Comparison of ENCODE assay signal across 8 cellular contexts in genomic region chr6:89145962-89146747, GRCh38. TPM values are rescaled to one million over a fixed set of nuclear protein-coding genes. Genes with fewer than 3 reads are reported as not detected.
DNase-seq lines count a peak whose midpoint lies in the region; ATAC-seq and TF ChIP-seq lines count a peak whose summit lies in the region.

Gene PM20D2, plus strand, starts transcription at chr6:89146055. Its CDS starts 90 bp downstream, at chr6:89146145.

- no peak within 1 kb of the TSS for H3K27ac ChIP-seq in AG04450 (ENCODE audit: low read depth, low read length)
- H3K27ac ChIP-seq in duodenal mucosa (ENCODE audit: low read depth, low read length) = peak within 1 kb of the TSS; percentile 68

- peak; percentile 37 for ATAC-seq in GM18858 (IDR thresholded peaks at IDR 0.05; ENCODE audit: unreplicated experiment)
- ATAC-seq in HG03045 (IDR thresholded peaks at IDR 0.05; ENCODE audit: unreplicated experiment) = peak; percentile 79

- H3K27me3 ChIP-seq in AG04450 (ENCODE audit: control insufficient read depth, insufficient read depth, low read length) (peaks cover 4% of the 10 kb centered on the region), duodenal mucosa (ENCODE audit: control insufficient read depth in 1 of 2, insufficient read depth in 2 of 2, low read length in 2 of 2) (no peaks in the 10 kb centered on the region)

- H3K4me3 ChIP-seq in AG04450 (ENCODE audit: low read depth, low read length) (peak within 1 kb of the TSS; percentile 66), duodenal mucosa (ENCODE audit: low read depth in 1 of 2, low read length in 2 of 2) (peak within 1 kb of the TSS; percentile 84 to 86)

- DNase-seq in AG04450 (ENCODE audit: low read depth, low spot score) = no peak
- peak; percentile 58 for DNase-seq in NCI-H226
- peak; percentile 45 to 52 for DNase-seq in activated CD4-positive, alpha-beta T cell treated with anti-CD3 and anti-CD28 coated beads, Interleukin-2, amount 50 U/mL, for 4 hours
- peak; percentile 63 for DNase-seq in medulla oblongata (ENCODE audit: extremely low spot score)
- DNase-seq in stimulated activated CD8-positive, alpha-beta memory T cell treated with anti-CD3 and anti-CD28 coated beads, Interleukin-12 subunit alpha, Interleukin-12 subunit beta, amount 100 ng/mL, for 24 hours (ENCODE audit: extremely low read depth) = peak; percentile 31

- CTCF ChIA-PET in AG04450 (lab: Charles Lee) = interaction anchor here (2.2 to 2.8 kb wide), 2 partner anchors 23 to 164 kb away, joined by 9 to 12 read pairs; no protein-coding TSS in a partner anchor

- TF ChIP-seq CTCF in AG04450 (IDR thresholded peaks at IDR 0.05; ENCODE audit: low read depth, low read length) = no peak

- H3K9ac ChIP-seq in duodenal mucosa (ENCODE audit: low read depth in 1 of 2, low read length in 2 of 2) = peak within 1 kb of the TSS; percentile 62 to 83

- peaks cover 0 to 8% of the 10 kb centered on the region in 2 donors for H3K4me1 ChIP-seq in duodenal mucosa (ENCODE audit: control insufficient read depth in 1 of 2, insufficient read depth in 2 of 2, low read length in 2 of 2)

- H3K9me3 ChIP-seq in AG04450 (ENCODE audit: control insufficient read depth, insufficient read depth, low read length) = peaks cover 4% of the 10 kb centered on the region; the same call in 1 of the 2 replicates
- H3K9me3 ChIP-seq in duodenal mucosa (ENCODE audit: control insufficient read depth in 1 of 2, low read length in 2 of 2) = no peaks in the 10 kb centered on the region

- POLR2A ChIA-PET in AG04450 (lab: Yijun Ruan, JAX) = interaction anchor here (0.5 to 2.8 kb wide), 3 partner anchors 66 to 214 kb away, joined by 3 to 20 read pairs (median 7); partner anchors contain the start of genes PNRC1 and UBE2J1

- peaks cover 0 to 3% of the 10 kb centered on the region in 2 donors for H3K36me3 ChIP-seq in duodenal mucosa (ENCODE audit: control insufficient read depth in 1 of 2, insufficient read depth in 2 of 2, low read length in 2 of 2)

RNA-seq across cellular contexts. Expression of gene PM20D2, which starts in this region (rescaled TPM):
- 4.6 and 6.5 TPM in 2 replicates for polyA plus RNA-seq in AG04450 (2011; rRNA removed)
- 2.3 and 3.2 TPM in 2 replicates for polyA minus RNA-seq in AG04450 (2011; rRNA and poly(A)+ RNA removed)
